Comparison of ENCODE assay signal across 26 cellular contexts in genomic region chr5:173590436-173591299, GRCh38. TPM values are rescaled to one million over a fixed set of nuclear protein-coding genes. Genes with fewer than 3 reads are reported as not detected.
DNase-seq lines count a peak whose midpoint lies in the region; ATAC-seq and TF ChIP-seq lines count a peak whose summit lies in the region.
"Had no signal": no experiment of that assay in that cellular context is flagged by ENCODE, and none has a peak within 500 bp of the region (broad histone marks: within the 10 kb centered on the region; RNA-seq: fewer than 3 reads in every experiment).

No MANE protein-coding gene starts in this region.

- no peak overlapping the region; the same call in 1 of the 2 replicates for H3K18ac ChIP-seq in IMR-90 (ENCODE audit: low read depth, low read length)

- peak overlapping the region; percentile 50 for H2AFZ ChIP-seq in IMR-90 (replicated peaks; ENCODE audit: low read length, poor library complexity)

- H3K27me3 ChIP-seq in IMR-90 (ENCODE audit: control insufficient read depth, insufficient read depth, low read length) (no peaks in the 10 kb centered on the region), dorsolateral prefrontal cortex (no peaks in the 10 kb centered on the region), uterus (no peaks in the 10 kb centered on the region)
- H3K27me3 ChIP-seq: brain microvascular endothelial cell, tibial nerve had no signal

- intact Hi-C loops in IMR-90 (cut with micrococcal nuclease) (no loop called here), dorsolateral prefrontal cortex (cut with DNase I) (no loop called here), uterus (cut with DNase I; ENCODE audit: low total_unique reads) (no loop called here)

- H3K4me3 Mint-ChIP-seq in nephron (no peak overlapping the region), immature natural killer cell (no peak overlapping the region)
- H3K4me3 Mint-ChIP-seq: activated naive CD8-positive, alpha-beta T cell treated with anti-CD3 and anti-CD28 coated beads, Interleukin-2, amount 50 U/mL, for 24 hours; activated T-cell treated with anti-CD3 and anti-CD28 coated beads, Interleukin-2, amount 50 U/mL, for 24 hours; memory B cell; T-helper 2 cell treated with Interferon-gamma antibody and Interleukin-4, amounts not matched to agents 5 μg/mL and 100 μg/mL, for 36 hours had no signal

- H3K36me3 ChIP-seq in IMR-90 (ENCODE audit: control insufficient read depth, insufficient read depth, low read length) (peaks cover 4% of the 10 kb centered on the region; the same call in 1 of the 2 replicates), uterus (no peaks in the 10 kb centered on the region)
- H3K36me3 ChIP-seq: brain microvascular endothelial cell had no signal

- H4K5ac ChIP-seq in IMR-90 (ENCODE audit: low read depth, low read length): no peak overlapping the region

- ATAC-seq in IMR-90 (ENCODE audit: low read depth) (peak; percentile 34), HG03025 (IDR thresholded peaks at IDR 0.05; ENCODE audit: low FRiP score, unreplicated experiment) (no peak)
- ATAC-seq: activated naive CD8-positive, alpha-beta T cell treated with anti-CD3 and anti-CD28 coated beads, Interleukin-2, amount 50 U/mL, for 24 hours; HCT116 had no signal

- no peak overlapping the region for H3K9ac ChIP-seq in IMR-90 (ENCODE audit: low read depth, low read length)

- no peaks in the 10 kb centered on the region for H3K79me1 ChIP-seq in IMR-90 (ENCODE audit: low read depth in 1 of 2, low read length in 2 of 2)

- TF ChIP-seq RAD21 in IMR-90 (IDR thresholded peaks at IDR 0.05; ENCODE audit: low read length): no peak

- H4K20me1 ChIP-seq in IMR-90 (ENCODE audit: insufficient read depth, low read length): no peaks in the 10 kb centered on the region

- 33% methylated on average over 11 of the region's 16 CpGs; no CpG with 5 or more reads in 1 of the 2 experiments for WGBS in IMR-90 (ENCODE audit: extremely low coverage in 2 of 2, insufficient read length in 1 of 2), 2 experiments

- no peak overlapping the region for H2BK20ac ChIP-seq in IMR-90 (ENCODE audit: low read depth, low read length)

- BruUV-seq in IMR-90 (replicated peaks; lab: Mats Ljungman, UMichigan): no TSS peak

- dilution Hi-C loops in IMR-90 (cut with HindIII; ENCODE audit: low sequenced_read_pairs, unreplicated experiment): no loop called here

- TF ChIP-seq POLR2A in IMR-90 (IDR thresholded peaks at IDR 0.05; ENCODE audit: low read depth, low read length) (no peak), uterus (IDR thresholded peaks at IDR 0.05) (no peak)

- H4K91ac ChIP-seq in IMR-90 (ENCODE audit: insufficient read depth, low read depth, low read length): no peak overlapping the region

- H3K56ac ChIP-seq in IMR-90 (ENCODE audit: extremely low read depth, insufficient read depth, low read length): no peak overlapping the region

- no peak overlapping the region for H3K4me3 ChIP-seq in IMR-90 (ENCODE audit: insufficient read depth, low read depth, low read length)
- H3K4me3 ChIP-seq in dorsolateral prefrontal cortex: peak overlapping the region in 5 of 59 donors; percentile 5 to 19 (median 10)
- H3K4me3 ChIP-seq in uterus: no peak overlapping the region
- H3K4me3 ChIP-seq: tibial nerve had no signal

- no peak overlapping the region for H3K27ac ChIP-seq in IMR-90 (ENCODE audit: insufficient read depth, low read length)
- peak overlapping the region in 32 of 59 donors; percentile 15 to 82 (median 51) for H3K27ac ChIP-seq in dorsolateral prefrontal cortex
- peak overlapping the region; percentile 2 to 49 for H3K27ac ChIP-seq in uterus
- H3K27ac ChIP-seq: brain microvascular endothelial cell, C4-2B had no signal

- in situ Hi-C loops in IMR-90 (cut with MboI; ENCODE audit: low sequenced_read_pairs): loop anchor here (25.0 kb wide), 2 partner anchors 428 to 878 kb away; no protein-coding TSS in a partner anchor

- H3K4me1 ChIP-seq in IMR-90 (ENCODE audit: control insufficient read depth, insufficient read depth, low read length): peaks cover 3% of the 10 kb centered on the region
- no peaks in the 10 kb centered on the region for H3K4me1 ChIP-seq in uterus

- TF ChIP-seq CTCF in IMR-90 (conservative IDR thresholded peaks at IDR 0.05; ENCODE audit: low read depth, low read length): no peak
- no peak for TF ChIP-seq CTCF in dorsolateral prefrontal cortex (IDR thresholded peaks at IDR 0.05 in 54 of 56, conservative IDR thresholded peaks at IDR 0.05 in 2 of 56; ENCODE audit: low read depth in 1 of 56, partially characterized antibody in 56 of 56)
- TF ChIP-seq CTCF in nephron (IDR thresholded peaks at IDR 0.05; ENCODE audit: unreplicated experiment in 3 of 3): no peak
- TF ChIP-seq CTCF in uterus (IDR thresholded peaks at IDR 0.05): no peak

- H2AK5ac ChIP-seq in IMR-90 (ENCODE audit: low read depth, low read length): no peak overlapping the region

- H3K9me3 Mint-ChIP-seq in nephron (peaks cover 60% of the 10 kb centered on the region), immature natural killer cell (peaks cover 24 to 75% (median 49%) of the 10 kb centered on the region in 6 donors)

- H4K8ac ChIP-seq in IMR-90 (ENCODE audit: low read depth in 2 of 2, low read length in 2 of 2): 0 out of 4 replicates have a peak overlapping the region, but pooled peaks of 1 of the 2 experiments have one; percentile 12

- peaks cover 3% of the 10 kb centered on the region; the same call in 1 of the 2 replicates for H3K9me1 ChIP-seq in IMR-90 (ENCODE audit: insufficient read depth, low read length)

- H2BK120ac ChIP-seq in IMR-90 (ENCODE audit: low read depth, low read length): no peak overlapping the region

- DNase-seq in IMR-90 (no peak), dorsolateral prefrontal cortex (no peak), uterus (peak in 1 of 2 donors; percentile 19), immature natural killer cell (no peak), OCI-M2 (lab: John Stamatoyannopoulos, UW; ENCODE audit: unreplicated experiment) (no peak)
- DNase-seq: activated CD4-positive, alpha-beta T cell treated with anti-CD3 and anti-CD28 coated beads for 4 hours; activated naive CD8-positive, alpha-beta T cell treated with anti-CD3 and anti-CD28 coated beads, Interleukin-2, amount 50 U/mL, for 24 hours; activated T-cell treated with anti-CD3 and anti-CD28 coated beads, Interleukin-2, amount 50 U/mL, for 24 hours; brain microvascular endothelial cell; DND-41; effector memory CD4-positive, alpha-beta T cell; erythroblast; Karpas-422; kidney glomerular epithelial cell; NCI-H1436 treated with DMSO at 0.1 percent for 48 hours; NCI-H2107; NCI-H446; OCI-M1; stimulated activated naive CD4-positive, alpha-beta T cell treated with Interleukin-2 at 50 U/mL for 16 hours had no signal

- peaks cover 11% of the 10 kb centered on the region for H3K9me3 ChIP-seq in IMR-90 (ENCODE audit: control insufficient read depth, insufficient read depth, low read length)
- peaks cover 0 to 17% of the 10 kb centered on the region in 2 donors for H3K9me3 ChIP-seq in uterus

- H3K4me1 Mint-ChIP-seq in nephron (peaks cover 11% of the 10 kb centered on the region), immature natural killer cell (no peaks in the 10 kb centered on the region)
- H3K4me1 Mint-ChIP-seq: activated naive CD8-positive, alpha-beta T cell treated with anti-CD3 and anti-CD28 coated beads, Interleukin-2, amount 50 U/mL, for 24 hours; memory B cell had no signal

- H3K4me2 ChIP-seq in IMR-90 (ENCODE audit: low read depth, low read length): no peak overlapping the region

- peaks cover 4% of the 10 kb centered on the region for H3K27me3 Mint-ChIP-seq in nephron (ENCODE audit: low read depth)
- peaks cover 0 to 7% (median 3%) of the 10 kb centered on the region in 3 donors for H3K27me3 Mint-ChIP-seq in immature natural killer cell (ENCODE audit: low read depth in 3 of 3)
- H3K27me3 Mint-ChIP-seq: activated naive CD8-positive, alpha-beta T cell treated with anti-CD3 and anti-CD28 coated beads, Interleukin-2, amount 50 U/mL, for 24 hours; activated T-cell treated with anti-CD3 and anti-CD28 coated beads, Interleukin-2, amount 50 U/mL, for 24 hours had no signal

- CTCF ChIA-PET in IMR-90 (lab: Yijun Ruan, JAX): interaction anchor here (0.6 to 1.2 kb wide), 4 partner anchors 12 to 315 kb away, joined by 3 read pairs; no protein-coding TSS in a partner anchor

- no peak overlapping the region for H3K14ac ChIP-seq in IMR-90 (replicated peaks; ENCODE audit: low read depth, low read length)

- H3K27ac Mint-ChIP-seq in nephron (peak overlapping the region in 2 of 3 experiments; percentile 51 to 55), immature natural killer cell (no peak overlapping the region)
- H3K27ac Mint-ChIP-seq: activated naive CD8-positive, alpha-beta T cell treated with anti-CD3 and anti-CD28 coated beads, Interleukin-2, amount 50 U/mL, for 24 hours; activated T-cell treated with anti-CD3 and anti-CD28 coated beads, Interleukin-2, amount 50 U/mL, for 24 hours; memory B cell; T-helper 2 cell treated with Interferon-gamma antibody and Interleukin-4, amounts not matched to agents 5 μg/mL and 100 μg/mL, for 36 hours had no signal

- H2AK9ac ChIP-seq in IMR-90 (replicated peaks; ENCODE audit: low read depth, low read length, poor library complexity): no peak overlapping the region

- peaks cover 57% of the 10 kb centered on the region for H3K36me3 Mint-ChIP-seq in nephron (ENCODE audit: low read depth)
- peaks cover 27 to 34% (median 29%) of the 10 kb centered on the region in 3 donors for H3K36me3 Mint-ChIP-seq in immature natural killer cell

- H3K23ac ChIP-seq in IMR-90 (ENCODE audit: low read depth, low read length): no peak overlapping the region

- H2BK5ac ChIP-seq in IMR-90 (ENCODE audit: low read depth, low read length, poor library complexity, severe bottlenecking): no peak overlapping the region

- H2BK15ac ChIP-seq in IMR-90 (ENCODE audit: low read depth, low read length): no peak overlapping the region

- H3K4ac ChIP-seq in IMR-90 (ENCODE audit: low read depth, low read length): no peak overlapping the region

- POLR2A ChIA-PET in IMR-90 (lab: Charles Lee; ENCODE audit: unreplicated experiment): no interaction called here

TF ChIP-seq in IMR-90, 13 proteins besides CTCF, POLR2A, EP300 and RAD21 (continues in another document):
- TF ChIP-seq MAZ (IDR thresholded peaks at IDR 0.05; ENCODE audit: borderline replicate concordance, low read depth, low read length) (no peak), FOS (IDR thresholded peaks at IDR 0.05; ENCODE audit: low read depth, low read length) (no peak), SMC3 (IDR thresholded peaks at IDR 0.05; ENCODE audit: low read depth, low read length) (no peak), RCOR1 (IDR thresholded peaks at IDR 0.05; ENCODE audit: insufficient replicate concordance, low read length) (no peak), NFE2L2 (IDR thresholded peaks at IDR 0.05; ENCODE audit: low read depth, low read length) (no peak), MAFK (IDR thresholded peaks at IDR 0.05; ENCODE audit: low read depth, low read length) (no peak)

RNA-seq across cellular contexts. Expression of gene BOD1, which starts 25.8 kb away (rescaled TPM):
- 71.7 and 74.7 TPM in 2 replicates for total RNA-seq in IMR-90 (2012; rRNA removed)
- polyA plus RNA-seq in IMR-90 (2012; rRNA removed): 48.5 and 57.9 TPM in 2 replicates
- polyA plus RNA-seq in IMR-90 (2012; cell fraction: cytosol; rRNA removed): 24.1 and 26.3 TPM in 2 replicates
- polyA plus RNA-seq in IMR-90 (2012; cell fraction: nucleus; rRNA removed; ENCODE audit: low replicate concordance): 36.9 and 116 TPM in 2 replicates
- total RNA-seq in dorsolateral prefrontal cortex: 10 to 100 TPM; 30.1 to 53.8 (median 41.6) TPM
- total RNA-seq in uterus: 10 to 100 TPM; 48.2 to 64.8 (median 57.2) TPM
- 10 to 100 TPM in 1 of 3 donors, 1 to 10 TPM in 2; 4.0 to 12.1 (median 7.3) TPM for polyA plus RNA-seq in immature natural killer cell

Comparison
In these comparisons a context has a peak if more than half of its experiments do, and no peak if none do; other contexts are left out.
1. H3K27ac Mint-ChIP-seq: peak in nephron (2 of 3); none in immature natural killer cell (0 of 6).